ENCODE assay signal across 1 cellular context in the genomic region with DNA sequence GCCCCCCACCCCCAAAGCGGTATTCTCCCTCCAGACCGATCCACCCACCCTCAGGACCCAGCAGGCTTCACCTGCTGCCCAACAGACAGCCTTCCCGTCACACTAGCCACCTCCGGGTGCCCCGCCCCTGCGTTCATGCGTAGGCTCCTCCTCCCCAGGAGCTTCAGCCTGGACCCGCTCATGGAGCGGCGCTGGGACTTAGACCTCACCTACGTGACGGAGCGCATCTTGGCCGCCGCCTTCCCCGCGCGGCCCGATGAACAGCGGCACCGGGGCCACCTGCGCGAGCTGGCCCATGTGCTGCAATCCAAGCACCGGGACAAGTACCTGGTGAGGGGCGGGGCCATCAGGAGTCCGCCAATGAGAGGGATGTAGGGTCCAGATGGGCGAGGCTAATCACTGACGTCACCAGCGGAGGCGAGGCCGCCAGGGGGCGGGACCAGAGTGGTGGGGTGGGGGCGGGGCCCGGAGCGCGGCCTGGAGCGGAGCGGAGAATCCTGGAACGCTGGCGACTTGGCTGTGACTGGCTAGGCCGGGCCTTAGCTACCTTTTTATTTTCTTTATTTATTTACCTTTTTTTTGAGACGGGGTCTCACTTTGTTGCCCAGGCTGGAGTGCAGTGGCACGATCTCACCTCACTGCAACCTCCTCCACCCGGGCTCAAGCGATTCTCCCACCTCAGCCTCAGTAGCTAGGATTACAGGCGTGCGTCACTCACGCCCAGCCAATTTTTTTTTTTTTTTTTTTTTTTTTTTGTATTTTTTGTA.
TF ChIP-seq lines count a peak whose summit lies in the region.

No MANE protein-coding gene starts in this region.

TF ChIP-seq in endothelial cell of umbilical vein, 7 proteins besides CTCF, POLR2A, EP300 and RAD21:
- TF ChIP-seq FOS (IDR thresholded peaks at IDR 0.05; ENCODE audit: borderline replicate concordance, insufficient read depth, low read length) = no peak
- no peak for TF ChIP-seq JUN (IDR thresholded peaks at IDR 0.05; ENCODE audit: borderline replicate concordance, insufficient read depth, insufficient read length, low read depth)
- TF ChIP-seq GATA2 (IDR thresholded peaks at IDR 0.05; ENCODE audit: insufficient read depth, insufficient read length, low read depth, low read length) = no peak
- no peak for TF ChIP-seq MAX (IDR thresholded peaks at IDR 0.05; ENCODE audit: insufficient read depth, insufficient read length)
- no peak for TF ChIP-seq MYC (IDR thresholded peaks at IDR 0.05; ENCODE audit: low read depth, low read length)
- TF ChIP-seq EZH2 (IDR thresholded peaks at IDR 0.05; ENCODE audit: borderline replicate concordance, low read depth, low read length, severe bottlenecking) = no peak
- TF ChIP-seq POLR2AphosphoS5 (IDR thresholded peaks at IDR 0.05; ENCODE audit: insufficient read depth, low read depth, low read length) = peak; percentile 57
